ENCODE assay signal across 22 cellular contexts in the genomic region with DNA sequence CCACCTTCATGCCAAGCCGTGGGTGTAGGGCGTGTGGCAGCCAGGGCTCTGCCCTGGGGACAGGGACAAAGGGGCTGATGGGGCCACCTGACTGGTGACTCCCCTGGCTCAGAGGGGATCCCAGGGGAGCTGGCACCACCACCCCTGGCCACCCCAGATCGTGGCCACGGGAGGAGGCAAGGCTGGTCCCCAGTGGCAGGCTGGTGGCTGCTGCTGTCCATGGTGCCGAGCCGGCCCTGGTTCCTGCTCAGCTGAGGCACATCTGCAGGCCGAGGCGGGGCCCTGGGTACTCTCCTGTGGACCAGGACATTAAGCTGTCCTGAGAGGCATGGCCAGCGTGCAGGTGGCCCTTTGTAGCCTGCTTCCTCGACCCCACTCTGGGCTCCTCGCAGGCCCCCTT. TPM values are rescaled to one million over a fixed set of nuclear protein-coding genes. Genes with fewer than 3 reads are reported as not detected.
DNase-seq lines count a peak whose midpoint lies in the region; ATAC-seq, FAIRE-seq and TF ChIP-seq lines count a peak whose summit lies in the region.
"Had no signal": no experiment of that assay in that cellular context is flagged by ENCODE, and none has a peak within 500 bp of the region (broad histone marks: within the 10 kb centered on the region; RNA-seq: fewer than 3 reads in every experiment).

No MANE protein-coding gene starts in this region.

- no TSS peak for BruUV-seq in HepG2 (replicated peaks; lab: Mats Ljungman, UMichigan)

- TF ChIP-seq RAD21 in HepG2 (CRISPR knock-in tag; IDR thresholded peaks at IDR 0.05): no peak

- H3K9me3 ChIP-seq in HepG2 (ENCODE audit: low read length): no peaks in the 10 kb centered on the region
- no peaks in the 10 kb centered on the region for H3K9me3 ChIP-seq in right lobe of liver
- H3K9me3 ChIP-seq in RWPE2 (ENCODE audit: severe bottlenecking): no peaks in the 10 kb centered on the region

- CTCF ChIA-PET in HepG2 (lab: Yijun Ruan, JAX; ENCODE audit: low intra/inter-chr PET ratio, low total read pairs): no interaction called here

- WGBS in HepG2 (ENCODE audit: low lambda C conversion rate): no CpG with 5 or more reads among the region's 11 CpGs
- WGBS in right lobe of liver (ENCODE audit: insufficient coverage, low coverage, low lambda C conversion rate, missing lambda C conversion rate): no CpG with 5 or more reads among the region's 11 CpGs

- no peak overlapping the region for H3K4me2 ChIP-seq in HepG2 (ENCODE audit: low read depth, low read length)

- H4K20me1 ChIP-seq in HepG2 (ENCODE audit: insufficient read depth, low read length): no peaks in the 10 kb centered on the region

- in situ Hi-C loops in HepG2 (cut with HindIII; ENCODE audit: extremely low pct_ligation_motif_present, low pct_unique_long_range_greater_than_20kb): no loop called here

- H3K9ac ChIP-seq in HepG2 (ENCODE audit: insufficient read depth, low read depth, low read length): no peak overlapping the region

- DNase-seq in HepG2 (ENCODE audit: low spot score): no peak
- no peak for DNase-seq in right lobe of liver
- no peak for DNase-seq in RWPE2 (ENCODE audit: low spot score)
- peak; percentile 76 for DNase-seq in iPS-NIHi11 (ENCODE audit: low spot score)
- no peak for DNase-seq in stimulated activated CD4-positive, alpha-beta T cell treated with anti-CD3 and anti-CD28 coated beads, Interleukin-4, amount 100 ng/mL, for 24 hours
- DNase-seq in activated CD8-positive, alpha-beta memory T cell treated with anti-CD3 and anti-CD28 coated beads, Interleukin-2, amount 50 U/mL, for 4 hours: no peak
- no peak for DNase-seq in RKO (ENCODE audit: low spot score)
- DNase-seq: C1 segment of cervical spinal cord, EL, H9, KG1, NCI-H1048, NCI-H146, NCI-H2081 treated with DMSO at 0.1 percent for 48 hours, NCI-H2227 treated with DMSO at 0.1 percent for 48 hours, NCI-H526, Right ventricle myocardium superior had no signal

- H3K27ac ChIP-seq in HepG2 (ENCODE audit: extremely low read length, insufficient read depth, low read length): no peak overlapping the region
- no peak overlapping the region for H3K27ac ChIP-seq in right lobe of liver
- H3K27ac ChIP-seq in RWPE2 (ENCODE audit: poor library complexity, severe bottlenecking): peak overlapping the region; percentile 40
- H3K27ac ChIP-seq: 22Rv1 had no signal

- TF ChIP-seq EP300 in HepG2 (IDR thresholded peaks at IDR 0.05; ENCODE audit: low read depth in 2 of 2, low read length in 2 of 2): no peak
- no peak for TF ChIP-seq EP300 in HepG2 (CRISPR knock-in tag; IDR thresholded peaks at IDR 0.05; ENCODE audit: borderline replicate concordance)

- H3K36me3 ChIP-seq in HepG2 (replicated peaks in 1 of 2; ENCODE audit: control insufficient read depth in 1 of 2, insufficient read depth in 2 of 2, low read length in 2 of 2) (no peaks in the 10 kb centered on the region), right lobe of liver (no peaks in the 10 kb centered on the region), RWPE2 (ENCODE audit: low read depth) (peaks cover 40% of the 10 kb centered on the region)

- TF ChIP-seq POLR2A in HepG2 (IDR thresholded peaks at IDR 0.05; ENCODE audit: insufficient read depth in 1 of 2, low read depth in 2 of 2, low read length in 2 of 2) (no peak), right lobe of liver (IDR thresholded peaks at IDR 0.05) (no peak)

- TF ChIP-seq CTCF in HepG2 (CRISPR knock-in tag; IDR thresholded peaks at IDR 0.05): no peak
- TF ChIP-seq CTCF in right lobe of liver (IDR thresholded peaks at IDR 0.05): no peak
- TF ChIP-seq CTCF in RWPE2 (IDR thresholded peaks at IDR 0.05; ENCODE audit: poor library complexity, severe bottlenecking): no peak

- no peak for FAIRE-seq in HepG2 (lab: Jason Lieb, UNC)
- FAIRE-seq: HTR-8/SVneo had no signal

- peaks cover 5 to 26% of the 10 kb centered on the region in 2 experiments; a peak in 4 of 5 replicates for H3K27me3 ChIP-seq in HepG2 (ENCODE audit: control insufficient read depth in 1 of 2, insufficient read depth in 2 of 2, low read length in 2 of 2)
- no peaks in the 10 kb centered on the region for H3K27me3 ChIP-seq in right lobe of liver
- no peaks in the 10 kb centered on the region for H3K27me3 ChIP-seq in RWPE2 (ENCODE audit: insufficient read depth, poor library complexity, severe bottlenecking)

- intact Hi-C loops in HepG2 (cut with micrococcal nuclease; ENCODE audit: unreplicated experiment) (no loop called here), right lobe of liver (cut with DNase I) (no loop called here)

- peaks cover 10% of the 10 kb centered on the region; the same call in 1 of the 2 replicates for H3K4me1 ChIP-seq in HepG2 (ENCODE audit: insufficient read depth, low read length)
- H3K4me1 ChIP-seq in right lobe of liver: peaks cover 0 to 10% (median 2%) of the 10 kb centered on the region in 4 donors
- peaks cover 7% of the 10 kb centered on the region for H3K4me1 ChIP-seq in RWPE2 (ENCODE audit: insufficient read depth, poor library complexity, severe bottlenecking)

- no peaks in the 10 kb centered on the region for H3K79me2 ChIP-seq in HepG2 (ENCODE audit: insufficient read depth, low read length)

- no peak overlapping the region for H3K4me3 ChIP-seq in HepG2 (replicated peaks in 1 of 3; ENCODE audit: insufficient read depth in 1 of 3, low read depth in 2 of 3, low read length in 3 of 3)
- no peak overlapping the region for H3K4me3 ChIP-seq in right lobe of liver
- no peak overlapping the region for H3K4me3 ChIP-seq in RWPE2 (ENCODE audit: severe bottlenecking)

- H2AFZ ChIP-seq in HepG2 (ENCODE audit: low read length): no peak overlapping the region

- ATAC-seq in HepG2 (peak; percentile 11; the same call in 2 of the 3 replicates), right lobe of liver (no peak), RWPE2 (ENCODE audit: low read depth) (no peak), GM21360 (IDR thresholded peaks at IDR 0.05; ENCODE audit: unreplicated experiment) (no peak)

- POLR2A ChIA-PET in HepG2 (lab: Yijun Ruan, JAX): no interaction called here

RNA-seq across cellular contexts. Expression of gene PLCH2, which starts 6.5 kb away (rescaled TPM):
- total RNA-seq in HepG2 (2016; rRNA removed; fragmentation: Illumina TruSeq; extraction: Trizol) (0.14 and 0.15 TPM in 2 replicates), right lobe of liver (1 to 10 TPM in 5 of 6 experiments, under 1 TPM in 1; 0.37 to 4.6 (median 2.3) TPM)
- total RNA-seq in HepG2 (2016; cell fraction: cytosol; rRNA removed; fragmentation: Illumina TruSeq; extraction: Trizol; ENCODE audit: low read depth): under 0.01 TPM in 1 of 2 replicates, not detected in the other
- 0.12 and 0.22 TPM in 2 replicates for total RNA-seq in HepG2 (2016; cell fraction: insoluble cytoplasmic fraction; rRNA removed; fragmentation: Illumina TruSeq; extraction: Trizol)
- 0.06 and 0.10 TPM in 2 replicates for total RNA-seq in HepG2 (2016; cell fraction: membrane; rRNA removed; fragmentation: Illumina TruSeq; extraction: Trizol)
- 0.19 and 0.22 TPM in 2 replicates for total RNA-seq in HepG2 (2016; cell fraction: nucleus; rRNA removed; fragmentation: Illumina TruSeq; extraction: Trizol)
- 0.67 and 1.3 TPM in 2 replicates for polyA plus RNA-seq in HepG2 (2011; rRNA removed)
- polyA plus RNA-seq in HepG2 (2011; cell fraction: cytosol; rRNA removed): 0.32 and 0.78 TPM in 2 replicates
- 6.0 and 6.1 TPM in 2 replicates for polyA plus RNA-seq in HepG2 (2011; cell fraction: nucleus; rRNA removed)
- polyA plus RNA-seq in HepG2 (2012): 0.11 and 0.15 TPM in 2 replicates
- 0.05 TPM in 1 of 2 replicates, not detected in the other for polyA plus RNA-seq in HepG2 (2016; cell fraction: cytosol; fragmentation: Illumina TruSeq; extraction: Trizol; ENCODE audit: low read depth)
- polyA plus RNA-seq in HepG2 (2016; cell fraction: insoluble cytoplasmic fraction; fragmentation: Illumina TruSeq; extraction: Trizol; ENCODE audit: low read depth): 0.10 and 0.20 TPM in 2 replicates
- polyA plus RNA-seq in HepG2 (2016; cell fraction: membrane; fragmentation: Illumina TruSeq; extraction: Trizol; ENCODE audit: low read depth): 0.07 TPM in 1 of 2 replicates, not detected in the other
- 0.37 and 0.83 TPM in 2 replicates for polyA plus RNA-seq in HepG2 (2016; cell fraction: nucleus; fragmentation: Illumina TruSeq; extraction: Trizol; ENCODE audit: insufficient read depth, low read depth)
- 1.2 TPM in 1 of 2 replicates, not detected in the other for polyA minus RNA-seq in HepG2 (2011; rRNA and poly(A)+ RNA removed; ENCODE audit: low replicate concordance)
- polyA minus RNA-seq in HepG2 (2011; cell fraction: cytosol; rRNA and poly(A)+ RNA removed): 0.20 TPM in 1 of 2 replicates, not detected in the other
- 0.90 and 1.2 TPM in 2 replicates for polyA minus RNA-seq in HepG2 (2011; cell fraction: nucleus; rRNA and poly(A)+ RNA removed)
- total RNA-seq: M059J had no signal

RNA-seq across cellular contexts. Expression of gene PANK4, which starts 43.8 kb away (rescaled TPM):
- total RNA-seq in HepG2 (2016; rRNA removed; fragmentation: Illumina TruSeq; extraction: Trizol) (9.2 and 19.3 TPM in 2 replicates), right lobe of liver (10 to 100 TPM in 5 of 6 experiments, 1 to 10 TPM in 1; 9.6 to 18.9 (median 13.4) TPM)
- total RNA-seq in HepG2 (2016; cell fraction: cytosol; rRNA removed; fragmentation: Illumina TruSeq; extraction: Trizol; ENCODE audit: low read depth): 15.2 and 19.7 TPM in 2 replicates
- 9.5 and 17.6 TPM in 2 replicates for total RNA-seq in HepG2 (2016; cell fraction: insoluble cytoplasmic fraction; rRNA removed; fragmentation: Illumina TruSeq; extraction: Trizol)
- 5.3 and 5.7 TPM in 2 replicates for total RNA-seq in HepG2 (2016; cell fraction: membrane; rRNA removed; fragmentation: Illumina TruSeq; extraction: Trizol)
- total RNA-seq in HepG2 (2016; cell fraction: nucleus; rRNA removed; fragmentation: Illumina TruSeq; extraction: Trizol): 19.2 TPM in 2 replicates
- polyA plus RNA-seq in HepG2 (2011; rRNA removed): 17.2 and 17.4 TPM in 2 replicates
- polyA plus RNA-seq in HepG2 (2011; cell fraction: cytosol; rRNA removed): 7.9 and 10.5 TPM in 2 replicates
- polyA plus RNA-seq in HepG2 (2011; cell fraction: nucleus; rRNA removed): 84.3 and 91.7 TPM in 2 replicates
- 11.1 and 12.3 TPM in 2 replicates for polyA plus RNA-seq in HepG2 (2012)
- polyA plus RNA-seq in HepG2 (2016; cell fraction: cytosol; fragmentation: Illumina TruSeq; extraction: Trizol; ENCODE audit: low read depth): 0.83 and 1.3 TPM in 2 replicates
- 6.9 and 9.3 TPM in 2 replicates for polyA plus RNA-seq in HepG2 (2016; cell fraction: insoluble cytoplasmic fraction; fragmentation: Illumina TruSeq; extraction: Trizol; ENCODE audit: low read depth)
- 1.5 and 2.2 TPM in 2 replicates for polyA plus RNA-seq in HepG2 (2016; cell fraction: membrane; fragmentation: Illumina TruSeq; extraction: Trizol; ENCODE audit: low read depth)
- polyA plus RNA-seq in HepG2 (2016; cell fraction: nucleus; fragmentation: Illumina TruSeq; extraction: Trizol; ENCODE audit: insufficient read depth, low read depth): 33.9 and 43.9 TPM in 2 replicates
- 27.8 and 43.6 TPM in 2 replicates for polyA minus RNA-seq in HepG2 (2011; rRNA and poly(A)+ RNA removed; ENCODE audit: low replicate concordance)
- polyA minus RNA-seq in HepG2 (2011; cell fraction: cytosol; rRNA and poly(A)+ RNA removed): 14.8 and 18.2 TPM in 2 replicates
- polyA minus RNA-seq in HepG2 (2011; cell fraction: nucleus; rRNA and poly(A)+ RNA removed): 56.7 and 65.1 TPM in 2 replicates

RNA-seq across cellular contexts. Expression of gene HES5, which starts 47.5 kb away (rescaled TPM):
- total RNA-seq in HepG2 (2016; rRNA removed; fragmentation: Illumina TruSeq; extraction: Trizol) (not detected in 2 replicates), right lobe of liver (under 1 TPM in 2 of 6 experiments, not detected in 4; 0.18 to 0.25 TPM)
- total RNA-seq in HepG2 (2016; cell fraction: cytosol; rRNA removed; fragmentation: Illumina TruSeq; extraction: Trizol; ENCODE audit: low read depth): not detected in 2 replicates
- not detected in 2 replicates for total RNA-seq in HepG2 (2016; cell fraction: insoluble cytoplasmic fraction; rRNA removed; fragmentation: Illumina TruSeq; extraction: Trizol)
- not detected in 2 replicates for total RNA-seq in HepG2 (2016; cell fraction: membrane; rRNA removed; fragmentation: Illumina TruSeq; extraction: Trizol)
- total RNA-seq in HepG2 (2016; cell fraction: nucleus; rRNA removed; fragmentation: Illumina TruSeq; extraction: Trizol): not detected in 2 replicates
- polyA plus RNA-seq in HepG2 (2011; rRNA removed): 0.05 TPM in 1 of 2 replicates, not detected in the other
- polyA plus RNA-seq in HepG2 (2011; cell fraction: cytosol; rRNA removed): not detected in 2 replicates
- polyA plus RNA-seq in HepG2 (2011; cell fraction: nucleus; rRNA removed): not detected in 2 replicates
- not detected in 2 replicates for polyA plus RNA-seq in HepG2 (2012)
- not detected in 2 replicates for polyA plus RNA-seq in HepG2 (2016; cell fraction: cytosol; fragmentation: Illumina TruSeq; extraction: Trizol; ENCODE audit: low read depth)
- polyA plus RNA-seq in HepG2 (2016; cell fraction: insoluble cytoplasmic fraction; fragmentation: Illumina TruSeq; extraction: Trizol; ENCODE audit: low read depth): not detected in 2 replicates
- polyA plus RNA-seq in HepG2 (2016; cell fraction: membrane; fragmentation: Illumina TruSeq; extraction: Trizol; ENCODE audit: low read depth): not detected in 2 replicates
- not detected in 2 replicates for polyA plus RNA-seq in HepG2 (2016; cell fraction: nucleus; fragmentation: Illumina TruSeq; extraction: Trizol; ENCODE audit: insufficient read depth, low read depth)
- polyA minus RNA-seq in HepG2 (2011; rRNA and poly(A)+ RNA removed; ENCODE audit: low replicate concordance): not detected in 2 replicates
- polyA minus RNA-seq in HepG2 (2011; cell fraction: cytosol; rRNA and poly(A)+ RNA removed): not detected in 2 replicates
- not detected in 2 replicates for polyA minus RNA-seq in HepG2 (2011; cell fraction: nucleus; rRNA and poly(A)+ RNA removed)
- total RNA-seq: H9, M059J, OCI-LY7 had no signal
